In the genomic region with DNA sequence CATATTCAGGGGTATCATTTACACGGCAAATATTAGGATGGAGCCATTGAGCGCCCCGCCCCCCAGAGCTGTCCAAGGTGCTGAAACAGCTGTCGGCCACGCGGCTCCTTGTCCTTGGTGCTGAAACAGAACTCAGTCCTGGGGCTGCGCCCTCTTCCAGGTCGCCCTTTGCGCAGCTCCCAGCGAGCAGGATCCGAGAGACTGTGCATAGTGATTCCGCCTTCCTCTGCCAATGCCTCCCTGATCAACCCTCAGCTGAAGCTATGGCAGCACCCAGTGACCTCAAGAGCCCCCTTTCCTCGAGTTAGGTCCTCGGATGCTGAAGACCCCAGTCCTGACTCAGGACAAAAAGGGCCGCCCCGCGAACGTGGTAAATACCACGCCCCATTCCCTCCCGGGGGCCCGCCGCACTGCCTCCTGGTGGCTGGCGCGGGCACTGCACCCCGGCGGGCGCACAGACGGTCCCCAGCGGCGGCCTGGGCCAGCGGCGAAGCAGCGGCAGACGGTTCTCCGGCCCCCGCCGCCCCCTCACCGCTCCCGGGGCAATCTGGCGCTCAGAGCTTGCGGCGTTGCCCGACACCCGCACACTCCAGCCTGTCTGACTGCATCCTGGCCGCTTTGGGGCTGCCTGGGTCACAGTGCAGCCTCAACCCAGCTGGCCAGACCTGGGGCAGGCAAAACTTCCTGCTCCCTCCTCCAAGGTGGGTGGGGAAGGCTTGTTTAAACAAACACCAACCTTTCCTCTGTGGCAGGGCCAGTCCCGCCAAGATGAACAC, we compare ENCODE assay signal across 9 cellular contexts. TPM values are rescaled to one million over a fixed set of nuclear protein-coding genes. Genes with fewer than 3 reads are reported as not detected.
A peak's percentile ranks its signal among the peaks of the same experiment; 100 is the strongest.
DNase-seq lines count a peak whose midpoint lies in the region; ATAC-seq and TF ChIP-seq lines count a peak whose summit lies in the region.
"Had no signal": no experiment of that assay in that cellular context is flagged by ENCODE, and none has a peak within 500 bp of the region (broad histone marks: within the 10 kb centered on the region; RNA-seq: fewer than 3 reads in every experiment).

No MANE protein-coding gene starts in this region.

- TF ChIP-seq POLR2A in NB4 (IDR thresholded peaks at IDR 0.05; ENCODE audit: extremely low read depth, insufficient read length) (no peak), lower leg skin (IDR thresholded peaks at IDR 0.05) (no peak)

- no peak overlapping the region for H3K4me3 ChIP-seq in NB4 (ENCODE audit: low read depth, low read length)
- H3K4me3 ChIP-seq in dorsolateral prefrontal cortex = peak overlapping the region in 2 of 59 donors; percentile 3 to 13
- no peak overlapping the region for H3K4me3 ChIP-seq in lower leg skin (ENCODE audit: low read depth, poor library complexity, severe bottlenecking)

- DNase-seq in EL (peak; percentile 64), NB4 (ENCODE audit: low read depth) (peak; percentile 88), dorsolateral prefrontal cortex (peak in 5 of 10 donors; percentile 53 to 71 (median 60)), lower leg skin (ENCODE audit: low spot score in 2 of 2) (peak; percentile 75 to 93)
- peak; percentile 80 for DNase-seq in activated CD4-positive, alpha-beta T cell treated with anti-CD3 and anti-CD28 coated beads, Interleukin-2, amount 50 U/mL, for 1 hour
- DNase-seq in stimulated activated CD4-positive, alpha-beta T cell treated with anti-CD3 and anti-CD28 coated beads, TNF-alpha, amount 100 ng/mL, for 24 hours (ENCODE audit: low read depth in 3 of 3) = peak; percentile 56 to 77 (median 65)

- intact Hi-C loops in dorsolateral prefrontal cortex (cut with DNase I) = no loop called here
- intact Hi-C loops in lower leg skin (cut with DNase I; ENCODE audit: low total_unique reads) = no loop called here

- ATAC-seq in HG02840 (IDR thresholded peaks at IDR 0.05; ENCODE audit: low FRiP score, unreplicated experiment) = no peak
- ATAC-seq in GM21515 (IDR thresholded peaks at IDR 0.05; ENCODE audit: unreplicated experiment) = no peak

- peaks cover 0 to 43% (median 0%) of the 10 kb centered on the region in 45 donors for H3K27me3 ChIP-seq in dorsolateral prefrontal cortex

- peak overlapping the region in 3 of 59 donors; percentile 1 to 26 (median 20) for H3K27ac ChIP-seq in dorsolateral prefrontal cortex

- 0 to 12% methylated on average over 13 to 41 of the region's 46 CpGs for WGBS in lower leg skin, 2 donors

- peak; percentile 36 for TF ChIP-seq CTCF in NB4 (IDR thresholded peaks at IDR 0.05; ENCODE audit: low read depth, low read length)
- TF ChIP-seq CTCF in dorsolateral prefrontal cortex (IDR thresholded peaks at IDR 0.05 in 54 of 56, conservative IDR thresholded peaks at IDR 0.05 in 2 of 56; ENCODE audit: low read depth in 1 of 56, partially characterized antibody in 56 of 56) = peak in 49 of 56 donors; percentile 10 to 74 (median 45)
- TF ChIP-seq CTCF in lower leg skin (IDR thresholded peaks at IDR 0.05) = no peak

RNA-seq across cellular contexts. Expression of a gene that starts 13.4 kb away (rescaled TPM):
- 100 to 1,000 TPM in 115 of 120 experiments, 10 to 100 TPM in 5; 52.2 to 249 (median 173) TPM for total RNA-seq in dorsolateral prefrontal cortex
- total RNA-seq in lower leg skin = 1 to 10 TPM; 1.5 to 7.5 (median 5.1) TPM
- total RNA-seq: T-helper 1 cell treated with Interleukin-12 subunit alpha and Interleukin-12 subunit beta and Interleukin-4 antibody, amounts not matched to agents 30 ng/mL and 1 ng/mL, for 36 hours had no signal

RNA-seq across cellular contexts. Expression of a gene that starts 58.9 kb away (rescaled TPM):
- total RNA-seq in dorsolateral prefrontal cortex = 10 to 100 TPM in 46 of 120 experiments, 1 to 10 TPM in 74; 1.3 to 19.6 (median 9.1) TPM
- 1 to 10 TPM in 3 of 4 donors, under 1 TPM in 1; 0.76 to 2.6 (median 1.9) TPM for total RNA-seq in lower leg skin
- total RNA-seq: T-helper 1 cell treated with Interleukin-12 subunit alpha and Interleukin-12 subunit beta and Interleukin-4 antibody, amounts not matched to agents 30 ng/mL and 1 ng/mL, for 36 hours had no signal

Comparison
In these comparisons a context has a peak if more than half of its experiments do, and no peak if none do; other contexts are left out.
1. CTCF ChIP-seq: peak in NB4 (single experiment) and dorsolateral prefrontal cortex (49 of 56); none in lower leg skin (0 of 3).
2. RNA of a gene that starts 13.4 kb away (total RNA-seq): 52.2 to 249 TPM in dorsolateral prefrontal cortex; 1.5 to 7.5 TPM in lower leg skin; every median in the first group is over 4 times any median in the second.